Comparison of ENCODE assay signal across 16 cellular contexts in genomic region chr6:92460133-92460532, GRCh38.
DNase-seq lines count a peak whose midpoint lies in the region; ATAC-seq lines count a peak whose summit lies in the region.
"Had no signal": no experiment of that assay in that cellular context is flagged by ENCODE, and none has a peak within 500 bp of the region (broad histone marks: within the 10 kb centered on the region; RNA-seq: fewer than 3 reads in every experiment).

No MANE protein-coding gene starts in this region.

- ATAC-seq in HG03460 (IDR thresholded peaks at IDR 0.05; ENCODE audit: unreplicated experiment): no peak
- ATAC-seq: GM23338, HCT116 had no signal

- peak; percentile 28 for DNase-seq in NCI-H748 (lab: John Stamatoyannopoulos, UW; ENCODE audit: unreplicated experiment)
- no peak for DNase-seq in NCI-H748 treated with DMSO at 0.1 percent for 48 hours (lab: John Stamatoyannopoulos, UW)
- peak; percentile 21 for DNase-seq in D341Med (ENCODE audit: low spot score)
- DNase-seq in NCI-H69 (lab: John Stamatoyannopoulos, UW): peak; percentile 68
- peak; percentile 14 for DNase-seq in myocyte (ENCODE audit: low read depth)
- DNase-seq in NOMO-1 (lab: John Stamatoyannopoulos, UW; ENCODE audit: unreplicated experiment in 2 of 2): no peak
- no peak for DNase-seq in stimulated activated CD4-positive, alpha-beta T cell treated with anti-CD3 and anti-CD28 coated beads, Interleukin-4, amount 100 ng/mL, for 4 hours
- DNase-seq: C1 segment of cervical spinal cord; Caco-2; CD4-positive, alpha-beta memory T cell; DMS79; GF-D8; H9 had no signal

Comparison
In these comparisons a context has a peak if more than half of its experiments do, and no peak if none do; other contexts are left out.
1. DNase-seq: peak in NCI-H748 (single experiment), D341Med (single experiment), NCI-H69 (single experiment) and myocyte (single experiment); none in NCI-H748 treated with DMSO at 0.1 percent for 48 hours (single experiment), NOMO-1 (0 of 2) and stimulated activated CD4-positive, alpha-beta T cell treated with anti-CD3 and anti-CD28 coated beads, Interleukin-4, amount 100 ng/mL, for 4 hours (0 of 2).